ENCODE assay signal across 8 cellular contexts in the genomic region with DNA sequence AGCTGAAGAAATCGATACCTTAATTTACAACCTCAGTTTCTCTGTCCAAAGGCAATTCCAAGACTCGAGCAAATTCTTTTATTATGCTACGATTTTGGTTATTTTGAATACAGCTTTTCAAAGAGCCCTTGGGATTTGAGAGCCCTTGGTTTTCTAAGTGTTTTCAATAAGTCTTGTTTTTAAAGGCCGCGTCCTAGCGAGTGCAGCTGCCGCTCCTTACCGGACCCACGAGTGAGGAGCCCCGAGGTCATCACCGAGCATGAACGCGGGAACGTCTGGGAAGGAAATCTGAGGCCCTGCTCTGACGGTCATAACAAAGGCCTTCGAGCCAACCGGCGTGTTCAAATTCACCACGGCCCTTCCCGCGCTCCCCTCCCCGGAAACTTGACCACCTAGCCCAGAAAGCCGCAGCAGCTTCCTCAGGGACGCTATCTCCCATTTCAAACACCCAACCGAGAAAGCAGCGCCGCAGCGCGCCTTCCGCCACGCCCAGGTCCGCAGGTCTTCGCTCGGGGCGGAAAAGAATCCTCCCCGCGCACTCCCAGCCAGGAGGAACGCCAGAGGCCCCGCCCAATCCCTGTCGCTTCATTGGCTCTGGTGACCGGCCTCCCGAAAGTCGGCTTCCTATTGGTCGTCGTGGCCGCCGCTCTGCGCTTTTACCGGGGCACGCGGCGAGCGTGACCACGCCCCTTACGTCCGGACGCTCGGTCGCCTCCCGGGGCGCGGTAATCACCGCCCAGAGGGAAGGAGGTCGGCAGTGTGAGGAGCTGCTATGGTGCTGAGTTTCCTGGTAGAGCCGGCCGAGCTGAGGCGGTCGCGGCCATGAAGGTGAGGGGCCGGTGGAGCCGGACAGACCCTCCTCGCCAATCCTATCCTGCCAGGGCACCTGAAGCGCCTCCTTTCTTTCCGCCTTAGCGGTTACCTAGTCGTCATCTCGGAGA. TPM values are rescaled to one million over a fixed set of nuclear protein-coding genes. Genes with fewer than 3 reads are reported as not detected.
DNase-seq lines count a peak whose midpoint lies in the region; ATAC-seq and TF ChIP-seq lines count a peak whose summit lies in the region.

A gene with protein sequence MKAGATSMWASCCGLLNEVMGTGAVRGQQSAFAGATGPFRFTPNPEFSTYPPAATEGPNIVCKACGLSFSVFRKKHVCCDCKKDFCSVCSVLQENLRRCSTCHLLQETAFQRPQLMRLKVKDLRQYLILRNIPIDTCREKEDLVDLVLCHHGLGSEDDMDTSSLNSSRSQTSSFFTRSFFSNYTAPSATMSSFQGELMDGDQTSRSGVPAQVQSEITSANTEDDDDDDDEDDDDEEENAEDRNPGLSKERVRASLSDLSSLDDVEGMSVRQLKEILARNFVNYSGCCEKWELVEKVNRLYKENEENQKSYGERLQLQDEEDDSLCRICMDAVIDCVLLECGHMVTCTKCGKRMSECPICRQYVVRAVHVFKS (plus strand): TSS at position 728 of the 941 bp plus-strand sequence. CDS start 95 bp downstream, at position 823.

- TF ChIP-seq POLR2A in breast epithelium (IDR thresholded peaks at IDR 0.05): peak; percentile 89

- no peak for TF ChIP-seq CTCF in VCaP (conservative IDR thresholded peaks at IDR 0.05)
- TF ChIP-seq CTCF in breast epithelium (IDR thresholded peaks at IDR 0.05): no peak

- intact Hi-C loops in breast epithelium (cut with DNase I; ENCODE audit: low total_unique reads): no loop called here

- H3K4me1 ChIP-seq in ACC112 (ENCODE audit: control insufficient read depth, insufficient read depth, low read length, unreplicated experiment): peaks cover 20% of the 10 kb centered on the region
- H3K4me1 ChIP-seq in breast epithelium: no peaks in the 10 kb centered on the region
- no peaks in the 10 kb centered on the region for H3K4me1 ChIP-seq in iPS-18a (ENCODE audit: control insufficient read depth, low read depth, low read length)
- peaks cover 9 to 20% (median 13%) of the 10 kb centered on the region in 3 donors for H3K4me1 ChIP-seq in skeletal muscle tissue (ENCODE audit: control insufficient read depth in 3 of 3, insufficient read depth in 3 of 3, low read length in 3 of 3)

- H3K36me3 ChIP-seq in ACC112 (ENCODE audit: insufficient read depth, low read length): peaks cover 5% of the 10 kb centered on the region; the same call in 1 of the 2 replicates
- H3K36me3 ChIP-seq in breast epithelium: no peaks in the 10 kb centered on the region
- H3K36me3 ChIP-seq in iPS-18a (ENCODE audit: control insufficient read depth, low read depth, low read length): peaks cover 7% of the 10 kb centered on the region
- peaks cover 0 to 6% (median 2%) of the 10 kb centered on the region in 3 donors for H3K36me3 ChIP-seq in skeletal muscle tissue (ENCODE audit: control insufficient read depth in 3 of 3, insufficient read depth in 3 of 3, low read length in 3 of 3)

- H3K4me3 ChIP-seq in ACC112 (ENCODE audit: low read depth, low read length) (peak within 1 kb of the TSS; percentile 78), breast epithelium (peak within 1 kb of the TSS; percentile 93 to 98 (median 93)), iPS-18a (ENCODE audit: low read length) (peak within 1 kb of the TSS; percentile 97), skeletal muscle tissue (ENCODE audit: low read length in 3 of 3) (peak within 1 kb of the TSS; percentile 91 to 97 (median 92))

- peak within 1 kb of the TSS; percentile 38 for H3K27ac ChIP-seq in ACC112 (ENCODE audit: low read depth, low read length)
- peak within 1 kb of the TSS; percentile 97 for H3K27ac ChIP-seq in VCaP
- H3K27ac ChIP-seq in breast epithelium: peak within 1 kb of the TSS; percentile 95 to 97
- H3K27ac ChIP-seq in iPS-18a (ENCODE audit: low read length): peak within 1 kb of the TSS; percentile 85
- peak within 1 kb of the TSS; percentile 93 for H3K27ac ChIP-seq in skeletal muscle tissue (ENCODE audit: low read depth, low read length)

- peak; percentile 98 for DNase-seq in NCI-H2196 treated with DMSO at 0.1 percent for 48 hours (lab: John Stamatoyannopoulos, UW; ENCODE audit: unreplicated experiment)
- DNase-seq in breast epithelium (ENCODE audit: low spot score in 2 of 2): peak; percentile 97 to 98

- H2AFZ ChIP-seq in ACC112 (ENCODE audit: low read length, unreplicated experiment): peak within 1 kb of the TSS; percentile 19

- H3K9me3 ChIP-seq in breast epithelium (no peaks in the 10 kb centered on the region), iPS-18a (ENCODE audit: control insufficient read depth, low read depth, low read length) (no peaks in the 10 kb centered on the region), skeletal muscle tissue (ENCODE audit: control insufficient read depth in 3 of 3, low read length in 3 of 3) (no peaks in the 10 kb centered on the region)

- H3K79me2 ChIP-seq in ACC112 (ENCODE audit: control insufficient read depth, insufficient read depth, low read length, unreplicated experiment): peaks cover 52% of the 10 kb centered on the region

- ATAC-seq in GM18870 (IDR thresholded peaks at IDR 0.05; ENCODE audit: unreplicated experiment): peak; percentile 83
- ATAC-seq in HG03135 (IDR thresholded peaks at IDR 0.05; ENCODE audit: unreplicated experiment): peak; percentile 94

- H3K27me3 ChIP-seq in ACC112 (ENCODE audit: insufficient read depth, low read length) (no peaks in the 10 kb centered on the region), breast epithelium (no peaks in the 10 kb centered on the region), iPS-18a (ENCODE audit: control insufficient read depth, insufficient read depth, low read length) (no peaks in the 10 kb centered on the region), skeletal muscle tissue (ENCODE audit: control insufficient read depth in 3 of 3, insufficient read depth in 3 of 3, low read length in 3 of 3) (no peaks in the 10 kb centered on the region)

- H3K9ac ChIP-seq in iPS-18a (ENCODE audit: low read length) (peak within 1 kb of the TSS; percentile 90), skeletal muscle tissue (ENCODE audit: low read depth in 1 of 3, low read length in 3 of 3) (peak within 1 kb of the TSS; percentile 95 to 98 (median 98))

RNA-seq across cellular contexts. Expression of the gene that starts here (rescaled TPM):
- 10 to 100 TPM; 32.4 to 47.3 (median 45.1) TPM for total RNA-seq in breast epithelium
- 52.2 TPM for total RNA-seq in skeletal muscle tissue

Comparison
In these comparisons a context has a peak if more than half of its experiments do, and no peak if none do; other contexts are left out.
1. Peak in every context shown above with its lines: DNase-seq, ATAC-seq, H3K4me3 ChIP-seq and H3K27ac ChIP-seq.
2. H3K27ac ChIP-seq: peak in every context shown above with its lines; median percentile 97 in VCaP; 96 in breast epithelium; 93 in skeletal muscle tissue; 85 in iPS-18a; 38 in ACC112.